ENCODE assay signal across 18 cellular contexts in genomic region chr14:90842726-90843125, GRCh38. TPM values are rescaled to one million over a fixed set of nuclear protein-coding genes. Genes with fewer than 3 reads are reported as not detected.
DNase-seq lines count a peak whose midpoint lies in the region; ATAC-seq and TF ChIP-seq lines count a peak whose summit lies in the region.
"Had no signal": no experiment of that assay in that cellular context is flagged by ENCODE, and none has a peak within 500 bp of the region (broad histone marks: within the 10 kb centered on the region; RNA-seq: fewer than 3 reads in every experiment).

No MANE protein-coding gene starts in this region.

- H3K9me3 Mint-ChIP-seq in CD4-positive, alpha-beta T cell: no peaks in the 10 kb centered on the region
- H3K9me3 Mint-ChIP-seq in osteocyte (ENCODE audit: unreplicated experiment): no peaks in the 10 kb centered on the region
- H3K9me3 Mint-ChIP-seq in GM23338: no peaks in the 10 kb centered on the region; the same call in 2 of the 3 replicates
- H3K9me3 Mint-ChIP-seq: nephron had no signal

- H3K36me3 ChIP-seq in RWPE2 (ENCODE audit: low read depth) (no peaks in the 10 kb centered on the region), GM23338 (ENCODE audit: insufficient read depth) (no peaks in the 10 kb centered on the region)

- no peak for DNase-seq in CD4-positive, alpha-beta T cell
- DNase-seq in RWPE2 (ENCODE audit: low spot score) (peak; percentile 10), left lobe of liver (ENCODE audit: low spot score) (peak; percentile 35), osteocyte (ENCODE audit: extremely low spot score, unreplicated experiment) (peak; percentile 67), GM23338 (ENCODE audit: low spot score) (no peak), G401 (ENCODE audit: low spot score) (no peak)
- DNase-seq in stimulated activated CD4-positive, alpha-beta T cell treated with anti-CD3 and anti-CD28 coated beads, Interleukin-15, amount 100 ng/mL, for 24 hours: no peak
- DNase-seq: activated CD4-positive, alpha-beta T cell treated with anti-CD3 and anti-CD28 coated beads for 4 hours; activated naive CD4-positive, alpha-beta T cell; amniotic stem cell; foreskin keratinocyte; islet precursor cell; mesenchymal stem cell; NCI-H1694 had no signal

- POLR2A ChIA-PET in CD4-positive, alpha-beta T cell (lab: Charles Lee): no interaction called here

- H3K4me1 ChIP-seq in RWPE2 (ENCODE audit: insufficient read depth, poor library complexity, severe bottlenecking) (peaks cover 4% of the 10 kb centered on the region), GM23338 (ENCODE audit: insufficient read depth) (no peaks in the 10 kb centered on the region)

- H3K79me2 ChIP-seq in GM23338 (replicated peaks; ENCODE audit: insufficient read depth): no peaks in the 10 kb centered on the region

- in situ Hi-C loops in G401 (cut with HindIII; ENCODE audit: low sequenced_read_pairs): no loop called here

- intact Hi-C loops in CD4-positive, alpha-beta T cell (cut with DNase I, micrococcal nuclease): no loop called here

- no peak overlapping the region for H3K4me2 ChIP-seq in GM23338

- peaks cover 6% of the 10 kb centered on the region for H3K4me1 Mint-ChIP-seq in CD4-positive, alpha-beta T cell (ENCODE audit: low read depth)
- H3K4me1 Mint-ChIP-seq in osteocyte (ENCODE audit: unreplicated experiment): peaks cover 7% of the 10 kb centered on the region
- H3K4me1 Mint-ChIP-seq in GM23338: no peaks in the 10 kb centered on the region
- H3K4me1 Mint-ChIP-seq: B cell had no signal

- CTCF ChIA-PET in CD4-positive, alpha-beta T cell (lab: Charles Lee): no interaction called here

- H3K9me2 ChIP-seq in GM23338 (ENCODE audit: insufficient read depth): peaks cover 9% of the 10 kb centered on the region; the same call in 1 of the 2 replicates

- no peak overlapping the region for H3K27ac ChIP-seq in CD4-positive, alpha-beta T cell (ENCODE audit: low read depth, low read length)
- H3K27ac ChIP-seq in RWPE2 (ENCODE audit: poor library complexity, severe bottlenecking) (no peak overlapping the region), GM23338 (ENCODE audit: low read depth) (no peak overlapping the region)
- H3K27ac ChIP-seq: foreskin keratinocyte, skin epidermis had no signal

- H3K27ac Mint-ChIP-seq in CD4-positive, alpha-beta T cell: no peak overlapping the region
- H3K27ac Mint-ChIP-seq in osteocyte (ENCODE audit: unreplicated experiment) (no peak overlapping the region), GM23338 (no peak overlapping the region)
- H3K27ac Mint-ChIP-seq: B cell, progenitor cell of endocrine pancreas had no signal

- H2AFZ ChIP-seq in GM23338: no peak overlapping the region

- TF ChIP-seq CTCF in CD4-positive, alpha-beta T cell (IDR thresholded peaks at IDR 0.05): no peak
- TF ChIP-seq CTCF in RWPE2 (IDR thresholded peaks at IDR 0.05; ENCODE audit: poor library complexity, severe bottlenecking) (no peak), osteocyte (IDR thresholded peaks at IDR 0.05) (no peak), GM23338 (conservative IDR thresholded peaks at IDR 0.05; ENCODE audit: low read depth in 2 of 2) (no peak)

- H3K4me3 Mint-ChIP-seq in CD4-positive, alpha-beta T cell: no peak overlapping the region
- H3K4me3 Mint-ChIP-seq in osteocyte (ENCODE audit: unreplicated experiment): no peak overlapping the region
- H3K4me3 Mint-ChIP-seq in GM23338: no peak overlapping the region
- H3K4me3 Mint-ChIP-seq: B cell, nephron had no signal

- H3F3A ChIP-seq in GM23338 (replicated peaks; ENCODE audit: low read depth): no peaks in the 10 kb centered on the region

- H4K20me1 ChIP-seq in GM23338 (replicated peaks; ENCODE audit: insufficient read depth): no peaks in the 10 kb centered on the region

- no peaks in the 10 kb centered on the region for H3K9me3 ChIP-seq in CD4-positive, alpha-beta T cell (ENCODE audit: control insufficient read depth, low read length)
- no peaks in the 10 kb centered on the region for H3K9me3 ChIP-seq in RWPE2 (ENCODE audit: severe bottlenecking)

- ATAC-seq in CD4-positive, alpha-beta T cell (ENCODE audit: poor library complexity): peak; percentile 56
- ATAC-seq in RWPE2 (ENCODE audit: low read depth) (no peak; the same call in 2 of the 3 replicates), left lobe of liver (peak; percentile 18), GM23338 (no peak)
- ATAC-seq: foreskin keratinocyte had no signal

- H3K27me3 Mint-ChIP-seq in CD4-positive, alpha-beta T cell: no peaks in the 10 kb centered on the region
- no peaks in the 10 kb centered on the region for H3K27me3 Mint-ChIP-seq in osteocyte (ENCODE audit: unreplicated experiment)
- peaks cover 2% of the 10 kb centered on the region for H3K27me3 Mint-ChIP-seq in GM23338 (ENCODE audit: insufficient read depth, low read depth, poor library complexity)
- H3K27me3 Mint-ChIP-seq: B cell had no signal

- H3K4me3 ChIP-seq in RWPE2 (ENCODE audit: severe bottlenecking) (no peak overlapping the region), GM23338 (no peak overlapping the region)
- H3K4me3 ChIP-seq: skin epidermis had no signal

- peaks cover 3% of the 10 kb centered on the region for H3K36me3 Mint-ChIP-seq in CD4-positive, alpha-beta T cell (ENCODE audit: low read depth)
- H3K36me3 Mint-ChIP-seq in osteocyte (ENCODE audit: unreplicated experiment) (no peaks in the 10 kb centered on the region), GM23338 (ENCODE audit: low read depth) (no peaks in the 10 kb centered on the region)

- H3K27me3 ChIP-seq in CD4-positive, alpha-beta T cell (ENCODE audit: control insufficient read depth, insufficient read depth, low read length): no peaks in the 10 kb centered on the region
- H3K27me3 ChIP-seq in RWPE2 (ENCODE audit: insufficient read depth, poor library complexity, severe bottlenecking): no peaks in the 10 kb centered on the region
- no peaks in the 10 kb centered on the region for H3K27me3 ChIP-seq in GM23338 (ENCODE audit: insufficient read depth)
- H3K27me3 ChIP-seq: foreskin keratinocyte had no signal

TF ChIP-seq in GM23338, 12 proteins besides CTCF, POLR2A, EP300 and RAD21 (continues in another document):
- TF ChIP-seq, protein P1, sequence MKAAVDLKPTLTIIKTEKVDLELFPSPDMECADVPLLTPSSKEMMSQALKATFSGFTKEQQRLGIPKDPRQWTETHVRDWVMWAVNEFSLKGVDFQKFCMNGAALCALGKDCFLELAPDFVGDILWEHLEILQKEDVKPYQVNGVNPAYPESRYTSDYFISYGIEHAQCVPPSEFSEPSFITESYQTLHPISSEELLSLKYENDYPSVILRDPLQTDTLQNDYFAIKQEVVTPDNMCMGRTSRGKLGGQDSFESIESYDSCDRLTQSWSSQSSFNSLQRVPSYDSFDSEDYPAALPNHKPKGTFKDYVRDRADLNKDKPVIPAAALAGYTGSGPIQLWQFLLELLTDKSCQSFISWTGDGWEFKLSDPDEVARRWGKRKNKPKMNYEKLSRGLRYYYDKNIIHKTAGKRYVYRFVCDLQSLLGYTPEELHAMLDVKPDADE (IDR thresholded peaks at IDR 0.05): no peak
- TF ChIP-seq EZH2phosphoT487 (IDR thresholded peaks at IDR 0.05; ENCODE audit: unreplicated experiment) (no peak), NANOG (IDR thresholded peaks at IDR 0.05; ENCODE audit: borderline replicate concordance) (no peak)

RNA-seq across cellular contexts. Expression of gene TTC7B, which starts 26.5 kb away (rescaled TPM):
- total RNA-seq in CD4-positive, alpha-beta T cell: 1 to 10 TPM; 1.2 to 1.3 TPM
- 32.4 TPM for total RNA-seq in left lobe of liver
- 43.2 and 44.7 TPM in 2 replicates for total RNA-seq in osteocyte
- 16.5 and 28.6 TPM in 2 replicates for total RNA-seq in GM23338 (2014; rRNA removed; shearing (Covaris generic))
- polyA plus RNA-seq in GM23338 (2016; fragmentation: Nextera tagmentation; extraction: Ambion mirVana): 7.9 and 10.1 TPM in 2 replicates
- total RNA-seq in G401 (2014; rRNA removed; shearing (Covaris generic)): 30.3 and 32.5 TPM in 2 replicates

Comparison
In these comparisons a context has a peak if more than half of its experiments do, and no peak if none do; other contexts are left out.
1. ATAC-seq: peak in CD4-positive, alpha-beta T cell (single experiment) and left lobe of liver (single experiment); none in RWPE2 (single experiment) and GM23338 (single experiment).
2. DNase-seq: peak in RWPE2 (single experiment), left lobe of liver (single experiment) and osteocyte (single experiment); none in CD4-positive, alpha-beta T cell (0 of 10), GM23338 (single experiment), stimulated activated CD4-positive, alpha-beta T cell treated with anti-CD3 and anti-CD28 coated beads, Interleukin-15, amount 100 ng/mL, for 24 hours (single experiment) and G401 (single experiment).